In genomic region chr5:173707392-173707791, GRCh38 we compare ENCODE assay signal across 9 cellular contexts.
DNase-seq lines count a peak whose midpoint lies in the region; ATAC-seq and TF ChIP-seq lines count a peak whose summit lies in the region.
"Had no signal": no experiment of that assay in that cellular context is flagged by ENCODE, and none has a peak within 500 bp of the region (broad histone marks: within the 10 kb centered on the region; RNA-seq: fewer than 3 reads in every experiment).

No MANE protein-coding gene starts in this region.

- H3K4me3 ChIP-seq in adrenal gland: no peak overlapping the region

- H3K36me3 ChIP-seq in adrenal gland (replicated peaks in 1 of 2): no peaks in the 10 kb centered on the region

- DNase-seq in adrenal gland (peak; percentile 77 to 94 (median 90)), naive B cell (peak; percentile 42), middle frontal gyrus (ENCODE audit: extremely low spot score, low spot score) (no peak), HuH-7.5 (ENCODE audit: low spot score) (no peak), GM13977 (ENCODE audit: low spot score) (no peak)
- DNase-seq in activated CD4-positive, alpha-beta T cell treated with anti-CD3 and anti-CD28 coated beads for 4 hours: no peak
- DNase-seq: HCEC 1CT had no signal

- in situ Hi-C loops in GM13977 (cut with MboI; ENCODE audit: low pct_unique_long_range_greater_than_20kb, low sequenced_read_pairs, unreplicated experiment): no loop called here

- ATAC-seq in GM18508 (IDR thresholded peaks at IDR 0.05; ENCODE audit: insufficient read depth, unreplicated experiment) (peak; percentile 45), HG02884 (IDR thresholded peaks at IDR 0.05; ENCODE audit: unreplicated experiment) (peak; percentile 54), naive B cell (ENCODE audit: low read depth in 2 of 2) (peak; percentile 96 to 99)

- H3K9me3 ChIP-seq in adrenal gland (replicated peaks in 1 of 3): no peaks in the 10 kb centered on the region

- H3K4me1 Mint-ChIP-seq in naive B cell: peaks cover 24 to 34% (median 29%) of the 10 kb centered on the region in 3 donors

- intact Hi-C loops in adrenal gland (cut with DNase I): no loop called here

- peaks cover 0 to 12% of the 10 kb centered on the region in 2 donors for H3K4me1 ChIP-seq in adrenal gland (replicated peaks in 1 of 2)

- peak overlapping the region in 4 of 6 donors; percentile 5 to 74 (median 59) for H3K27ac Mint-ChIP-seq in naive B cell

- H3K27me3 Mint-ChIP-seq in naive B cell: no peaks in the 10 kb centered on the region

- no peaks in the 10 kb centered on the region for H3K36me3 Mint-ChIP-seq in naive B cell

- peak in 1 of 2 donors; percentile 65 for TF ChIP-seq POLR2A in adrenal gland (IDR thresholded peaks at IDR 0.05)

- peak in 2 of 6 experiments; percentile 12 to 24 for TF ChIP-seq CTCF in adrenal gland (IDR thresholded peaks at IDR 0.05)
- TF ChIP-seq CTCF in GM13977 (IDR thresholded peaks at IDR 0.05; ENCODE audit: extremely low read depth, insufficient read depth, missing control alignments): no peak

- H3K4me3 Mint-ChIP-seq in naive B cell: peak overlapping the region in 5 of 8 donors; percentile 2 to 19 (median 10)

- H3K9me3 Mint-ChIP-seq in naive B cell: peaks cover 0 to 5% (median 0%) of the 10 kb centered on the region in 7 donors

- peak overlapping the region in 4 of 5 donors; percentile 46 to 67 (median 60) for H3K27ac ChIP-seq in adrenal gland

- 37 to 45% (median 42%) methylated on average over 3 to 4 of the region's 4 CpGs for WGBS in adrenal gland, 4 donors

- no peaks in the 10 kb centered on the region for H3K27me3 ChIP-seq in adrenal gland

Comparison
In these comparisons a context has a peak if more than half of its experiments do, and no peak if none do; other contexts are left out.
1. ATAC-seq: peak in every context shown above with its lines; median percentile 98 in naive B cell; 54 in HG02884; 45 in GM18508.
2. DNase-seq: peak in adrenal gland (7 of 7) and naive B cell (single experiment); none in middle frontal gyrus (single experiment), HuH-7.5 (single experiment), GM13977 (single experiment) and activated CD4-positive, alpha-beta T cell treated with anti-CD3 and anti-CD28 coated beads for 4 hours (0 of 2).